1 cellular context compared by ENCODE assay signal in the genomic region with DNA sequence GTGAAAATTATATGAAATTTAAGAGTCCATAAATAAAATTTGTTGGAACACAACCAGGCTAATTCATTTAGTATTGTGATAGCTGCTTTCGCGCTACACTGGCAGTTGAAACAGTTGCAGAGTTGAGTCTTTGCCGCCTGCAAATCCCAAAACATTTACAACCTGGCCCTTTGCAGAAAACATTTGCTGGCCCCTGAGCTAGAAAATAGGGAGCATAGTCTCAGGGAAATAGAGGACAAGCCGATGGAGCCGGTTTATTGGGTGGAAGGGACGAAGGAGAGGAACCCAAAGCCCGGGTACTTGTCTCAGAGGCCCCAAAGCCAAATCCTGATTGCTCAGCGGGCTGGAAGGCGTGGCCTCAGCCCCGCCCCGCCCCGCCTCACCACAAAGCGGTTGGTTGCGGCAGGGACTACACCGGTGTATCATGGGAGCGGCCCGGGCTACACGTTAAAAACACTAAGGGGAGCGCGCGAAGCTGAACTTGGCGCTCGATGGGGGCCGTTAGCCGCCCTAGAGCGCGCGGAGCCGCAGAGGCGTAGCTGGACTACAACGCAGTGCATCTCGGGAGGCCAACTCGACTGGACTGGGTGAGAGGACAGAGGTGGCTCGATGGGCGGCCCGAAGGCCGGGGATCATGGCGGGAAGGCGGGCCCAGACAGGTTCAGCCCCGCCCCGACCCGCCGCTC.
A peak's percentile ranks its signal among the peaks of the same experiment; 100 is the strongest.
TF ChIP-seq lines count a peak whose summit lies in the region.

No MANE protein-coding gene starts in this region.

TF ChIP-seq in HepG2, 621 proteins besides CTCF, POLR2A, EP300 and RAD21 (continued from another document and continues in another):
- TF ChIP-seq NFRKB (IDR thresholded peaks at IDR 0.05), result no peak
- TF ChIP-seq ZNF543 (CRISPR knock-in tag; IDR thresholded peaks at IDR 0.05), result peak; percentile 18; the same call in 1 of the 2 replicates
- TF ChIP-seq SIN3B (IDR thresholded peaks at IDR 0.05; ENCODE audit: low read length), result no peak
- no peak for TF ChIP-seq RBM39 (IDR thresholded peaks at IDR 0.05; ENCODE audit: low read depth, low read length, poor library complexity, severe bottlenecking)
- TF ChIP-seq IRF2 (CRISPR knock-in tag; IDR thresholded peaks at IDR 0.05), result peak; percentile 61; the same call in 1 of the 2 replicates
- TF ChIP-seq, protein P1, sequence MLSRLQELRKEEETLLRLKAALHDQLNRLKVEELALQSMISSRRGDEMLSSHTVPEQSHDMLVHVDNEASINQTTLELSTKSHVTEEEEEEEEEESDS (CRISPR knock-in tag; IDR thresholded peaks at IDR 0.05; ENCODE audit: borderline replicate concordance), result no peak
- no peak; the same call in 1 of the 2 replicates for TF ChIP-seq SP2 (CRISPR knock-in tag; IDR thresholded peaks at IDR 0.05)
- no peak for TF ChIP-seq ZNF10 (CRISPR knock-in tag; IDR thresholded peaks at IDR 0.05; ENCODE audit: borderline replicate concordance, low read depth)
- peak; percentile 18; the same call in 1 of the 2 replicates for TF ChIP-seq ZBTB38 (CRISPR knock-in tag; IDR thresholded peaks at IDR 0.05)
- no peak for TF ChIP-seq ATAD3A (CRISPR knock-in tag; IDR thresholded peaks at IDR 0.05)
- TF ChIP-seq ZNF274 (CRISPR knock-in tag; IDR thresholded peaks at IDR 0.05), result no peak
- no peak for TF ChIP-seq FIP1L1 (IDR thresholded peaks at IDR 0.05; ENCODE audit: borderline replicate concordance, insufficient read depth, low read depth, low read length)
- no peak for TF ChIP-seq CBFB (CRISPR knock-in tag; IDR thresholded peaks at IDR 0.05)
- TF ChIP-seq RARA (CRISPR knock-in tag; IDR thresholded peaks at IDR 0.05), result no peak
- no peak for TF ChIP-seq ZFP62 (CRISPR knock-in tag; IDR thresholded peaks at IDR 0.05)
- TF ChIP-seq, protein P2, sequence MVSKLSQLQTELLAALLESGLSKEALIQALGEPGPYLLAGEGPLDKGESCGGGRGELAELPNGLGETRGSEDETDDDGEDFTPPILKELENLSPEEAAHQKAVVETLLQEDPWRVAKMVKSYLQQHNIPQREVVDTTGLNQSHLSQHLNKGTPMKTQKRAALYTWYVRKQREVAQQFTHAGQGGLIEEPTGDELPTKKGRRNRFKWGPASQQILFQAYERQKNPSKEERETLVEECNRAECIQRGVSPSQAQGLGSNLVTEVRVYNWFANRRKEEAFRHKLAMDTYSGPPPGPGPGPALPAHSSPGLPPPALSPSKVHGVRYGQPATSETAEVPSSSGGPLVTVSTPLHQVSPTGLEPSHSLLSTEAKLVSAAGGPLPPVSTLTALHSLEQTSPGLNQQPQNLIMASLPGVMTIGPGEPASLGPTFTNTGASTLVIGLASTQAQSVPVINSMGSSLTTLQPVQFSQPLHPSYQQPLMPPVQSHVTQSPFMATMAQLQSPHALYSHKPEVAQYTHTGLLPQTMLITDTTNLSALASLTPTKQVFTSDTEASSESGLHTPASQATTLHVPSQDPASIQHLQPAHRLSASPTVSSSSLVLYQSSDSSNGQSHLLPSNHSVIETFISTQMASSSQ (IDR thresholded peaks at IDR 0.05; ENCODE audit: low read depth), result no peak
- TF ChIP-seq, protein P2 (CRISPR knock-in tag; IDR thresholded peaks at IDR 0.05; ENCODE audit: borderline replicate concordance), result no peak
- TF ChIP-seq, protein P3, sequence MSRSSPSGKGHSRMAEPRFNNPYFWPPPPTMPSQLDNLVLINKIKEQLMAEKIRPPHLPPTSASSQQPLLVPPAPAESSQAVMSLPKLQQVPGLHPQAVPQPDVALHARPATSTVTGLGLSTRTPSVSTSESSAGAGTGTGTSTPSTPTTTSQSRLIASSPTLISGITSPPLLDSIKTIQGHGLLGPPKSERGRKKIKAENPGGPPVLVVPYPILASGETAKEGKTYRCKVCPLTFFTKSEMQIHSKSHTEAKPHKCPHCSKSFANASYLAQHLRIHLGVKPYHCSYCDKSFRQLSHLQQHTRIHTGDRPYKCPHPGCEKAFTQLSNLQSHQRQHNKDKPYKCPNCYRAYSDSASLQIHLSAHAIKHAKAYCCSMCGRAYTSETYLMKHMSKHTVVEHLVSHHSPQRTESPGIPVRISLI (CRISPR knock-in tag; IDR thresholded peaks at IDR 0.05; ENCODE audit: borderline replicate concordance), result no peak
- TF ChIP-seq KDM5A (IDR thresholded peaks at IDR 0.05; ENCODE audit: borderline replicate concordance, low read length), result no peak; the same call in 1 of the 2 replicates
- TF ChIP-seq CEBPB (IDR thresholded peaks at IDR 0.05; ENCODE audit: borderline replicate concordance, low read depth, low read length), result no peak
- TF ChIP-seq SP4 (CRISPR knock-in tag; IDR thresholded peaks at IDR 0.05), result peak; percentile 66; the same call in 1 of the 2 replicates
- TF ChIP-seq, protein P4, sequence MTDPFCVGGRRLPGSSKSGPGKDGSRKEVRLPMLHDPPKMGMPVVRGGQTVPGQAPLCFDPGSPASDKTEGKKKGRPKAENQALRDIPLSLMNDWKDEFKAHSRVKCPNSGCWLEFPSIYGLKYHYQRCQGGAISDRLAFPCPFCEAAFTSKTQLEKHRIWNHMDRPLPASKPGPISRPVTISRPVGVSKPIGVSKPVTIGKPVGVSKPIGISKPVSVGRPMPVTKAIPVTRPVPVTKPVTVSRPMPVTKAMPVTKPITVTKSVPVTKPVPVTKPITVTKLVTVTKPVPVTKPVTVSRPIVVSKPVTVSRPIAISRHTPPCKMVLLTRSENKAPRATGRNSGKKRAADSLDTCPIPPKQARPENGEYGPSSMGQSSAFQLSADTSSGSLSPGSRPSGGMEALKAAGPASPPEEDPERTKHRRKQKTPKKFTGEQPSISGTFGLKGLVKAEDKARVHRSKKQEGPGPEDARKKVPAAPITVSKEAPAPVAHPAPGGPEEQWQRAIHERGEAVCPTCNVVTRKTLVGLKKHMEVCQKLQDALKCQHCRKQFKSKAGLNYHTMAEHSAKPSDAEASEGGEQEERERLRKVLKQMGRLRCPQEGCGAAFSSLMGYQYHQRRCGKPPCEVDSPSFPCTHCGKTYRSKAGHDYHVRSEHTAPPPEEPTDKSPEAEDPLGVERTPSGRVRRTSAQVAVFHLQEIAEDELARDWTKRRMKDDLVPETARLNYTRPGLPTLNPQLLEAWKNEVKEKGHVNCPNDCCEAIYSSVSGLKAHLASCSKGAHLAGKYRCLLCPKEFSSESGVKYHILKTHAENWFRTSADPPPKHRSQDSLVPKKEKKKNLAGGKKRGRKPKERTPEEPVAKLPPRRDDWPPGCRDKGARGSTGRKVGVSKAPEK (CRISPR knock-in tag; IDR thresholded peaks at IDR 0.05; ENCODE audit: borderline replicate concordance), result no peak
- 0 out of 2 replicates have a peak, but pooled peaks have one; percentile 24 for TF ChIP-seq REL (CRISPR knock-in tag; conservative IDR thresholded peaks at IDR 0.05)
- TF ChIP-seq ZNF674 (CRISPR knock-in tag; IDR thresholded peaks at IDR 0.05; ENCODE audit: low read depth), result no peak
- TF ChIP-seq SALL2 (CRISPR knock-in tag; IDR thresholded peaks at IDR 0.05), result no peak
- TF ChIP-seq, protein P5, sequence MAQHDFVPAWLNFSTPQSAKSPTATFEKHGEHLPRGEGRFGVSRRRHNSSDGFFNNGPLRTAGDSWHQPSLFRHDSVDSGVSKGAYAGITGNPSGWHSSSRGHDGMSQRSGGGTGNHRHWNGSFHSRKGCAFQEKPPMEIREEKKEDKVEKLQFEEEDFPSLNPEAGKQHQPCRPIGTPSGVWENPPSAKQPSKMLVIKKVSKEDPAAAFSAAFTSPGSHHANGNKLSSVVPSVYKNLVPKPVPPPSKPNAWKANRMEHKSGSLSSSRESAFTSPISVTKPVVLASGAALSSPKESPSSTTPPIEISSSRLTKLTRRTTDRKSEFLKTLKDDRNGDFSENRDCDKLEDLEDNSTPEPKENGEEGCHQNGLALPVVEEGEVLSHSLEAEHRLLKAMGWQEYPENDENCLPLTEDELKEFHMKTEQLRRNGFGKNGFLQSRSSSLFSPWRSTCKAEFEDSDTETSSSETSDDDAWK (CRISPR knock-in tag; IDR thresholded peaks at IDR 0.05), result no peak
- TF ChIP-seq ETV5 (CRISPR knock-in tag; IDR thresholded peaks at IDR 0.05; ENCODE audit: borderline replicate concordance), result peak; percentile 21; the same call in 1 of the 2 replicates
- 0 out of 2 replicates have a peak, but pooled peaks have one; percentile 35 for TF ChIP-seq BRCA1 (CRISPR knock-in tag; IDR thresholded peaks at IDR 0.05)
- TF ChIP-seq ISX (CRISPR knock-in tag; conservative IDR thresholded peaks at IDR 0.05), result no peak
- no peak for TF ChIP-seq RARG (CRISPR knock-in tag; IDR thresholded peaks at IDR 0.05; ENCODE audit: low read depth)
- TF ChIP-seq ZNF550 (CRISPR knock-in tag; IDR thresholded peaks at IDR 0.05; ENCODE audit: borderline replicate concordance), result no peak
- TF ChIP-seq HMGA1 (CRISPR knock-in tag; conservative IDR thresholded peaks at IDR 0.05), result no peak
- no peak for TF ChIP-seq ZNF775 (CRISPR knock-in tag; IDR thresholded peaks at IDR 0.05; ENCODE audit: borderline replicate concordance)
- TF ChIP-seq HMG20B (CRISPR knock-in tag; conservative IDR thresholded peaks at IDR 0.05), result no peak
- peak; percentile 67; the same call in 1 of the 2 replicates for TF ChIP-seq RFXAP (CRISPR knock-in tag; IDR thresholded peaks at IDR 0.05; ENCODE audit: borderline replicate concordance)
- TF ChIP-seq ZNF878 (CRISPR knock-in tag; IDR thresholded peaks at IDR 0.05), result no peak
- TF ChIP-seq, protein P6, sequence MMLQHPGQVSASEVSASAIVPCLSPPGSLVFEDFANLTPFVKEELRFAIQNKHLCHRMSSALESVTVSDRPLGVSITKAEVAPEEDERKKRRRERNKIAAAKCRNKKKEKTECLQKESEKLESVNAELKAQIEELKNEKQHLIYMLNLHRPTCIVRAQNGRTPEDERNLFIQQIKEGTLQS (CRISPR knock-in tag; IDR thresholded peaks at IDR 0.05), result no peak
- TF ChIP-seq, protein P7, sequence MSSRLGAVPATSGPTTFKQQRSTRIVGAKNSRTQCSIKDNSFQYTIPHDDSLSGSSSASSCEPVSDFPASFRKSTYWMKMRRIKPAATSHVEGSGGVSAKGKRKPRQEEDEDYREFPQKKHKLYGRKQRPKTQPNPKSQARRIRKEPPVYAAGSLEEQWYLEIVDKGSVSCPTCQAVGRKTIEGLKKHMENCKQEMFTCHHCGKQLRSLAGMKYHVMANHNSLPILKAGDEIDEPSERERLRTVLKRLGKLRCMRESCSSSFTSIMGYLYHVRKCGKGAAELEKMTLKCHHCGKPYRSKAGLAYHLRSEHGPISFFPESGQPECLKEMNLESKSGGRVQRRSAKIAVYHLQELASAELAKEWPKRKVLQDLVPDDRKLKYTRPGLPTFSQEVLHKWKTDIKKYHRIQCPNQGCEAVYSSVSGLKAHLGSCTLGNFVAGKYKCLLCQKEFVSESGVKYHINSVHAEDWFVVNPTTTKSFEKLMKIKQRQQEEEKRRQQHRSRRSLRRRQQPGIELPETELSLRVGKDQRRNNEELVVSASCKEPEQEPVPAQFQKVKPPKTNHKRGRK (CRISPR knock-in tag; IDR thresholded peaks at IDR 0.05), result no peak
- TF ChIP-seq ELF3 (CRISPR knock-in tag; IDR thresholded peaks at IDR 0.05), result no peak
- TF ChIP-seq, protein P8, sequence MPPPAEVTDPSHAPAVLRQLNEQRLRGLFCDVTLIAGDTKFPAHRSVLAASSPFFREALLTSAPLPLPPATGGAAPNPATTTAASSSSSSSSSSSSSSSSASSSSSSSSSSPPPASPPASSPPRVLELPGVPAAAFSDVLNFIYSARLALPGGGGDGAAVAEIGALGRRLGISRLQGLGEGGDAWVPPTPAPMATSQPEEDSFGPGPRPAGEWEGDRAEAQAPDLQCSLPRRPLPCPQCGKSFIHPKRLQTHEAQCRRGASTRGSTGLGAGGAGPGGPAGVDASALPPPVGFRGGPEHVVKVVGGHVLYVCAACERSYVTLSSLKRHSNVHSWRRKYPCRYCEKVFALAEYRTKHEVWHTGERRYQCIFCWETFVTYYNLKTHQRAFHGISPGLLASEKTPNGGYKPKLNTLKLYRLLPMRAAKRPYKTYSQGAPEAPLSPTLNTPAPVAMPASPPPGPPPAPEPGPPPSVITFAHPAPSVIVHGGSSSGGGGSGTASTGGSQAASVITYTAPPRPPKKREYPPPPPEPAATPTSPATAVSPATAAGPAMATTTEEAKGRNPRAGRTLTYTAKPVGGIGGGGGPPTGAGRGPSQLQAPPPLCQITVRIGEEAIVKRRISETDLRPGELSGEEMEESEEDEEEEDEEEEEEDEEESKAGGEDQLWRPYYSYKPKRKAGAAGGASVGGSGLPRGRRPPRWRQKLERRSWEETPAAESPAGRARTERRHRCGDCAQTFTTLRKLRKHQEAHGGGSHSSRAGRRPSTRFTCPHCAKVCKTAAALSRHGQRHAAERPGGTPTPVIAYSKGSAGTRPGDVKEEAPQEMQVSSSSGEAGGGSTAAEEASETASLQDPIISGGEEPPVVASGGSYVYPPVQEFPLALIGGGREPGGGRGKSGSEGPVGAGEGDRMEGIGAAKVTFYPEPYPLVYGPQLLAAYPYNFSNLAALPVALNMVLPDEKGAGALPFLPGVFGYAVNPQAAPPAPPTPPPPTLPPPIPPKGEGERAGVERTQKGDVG (CRISPR knock-in tag; IDR thresholded peaks at IDR 0.05; ENCODE audit: borderline replicate concordance), result no peak
- no peak for TF ChIP-seq MLLT10 (CRISPR knock-in tag; IDR thresholded peaks at IDR 0.05)
- TF ChIP-seq ARNTL (CRISPR knock-in tag; IDR thresholded peaks at IDR 0.05), result no peak
- TF ChIP-seq, protein P9, sequence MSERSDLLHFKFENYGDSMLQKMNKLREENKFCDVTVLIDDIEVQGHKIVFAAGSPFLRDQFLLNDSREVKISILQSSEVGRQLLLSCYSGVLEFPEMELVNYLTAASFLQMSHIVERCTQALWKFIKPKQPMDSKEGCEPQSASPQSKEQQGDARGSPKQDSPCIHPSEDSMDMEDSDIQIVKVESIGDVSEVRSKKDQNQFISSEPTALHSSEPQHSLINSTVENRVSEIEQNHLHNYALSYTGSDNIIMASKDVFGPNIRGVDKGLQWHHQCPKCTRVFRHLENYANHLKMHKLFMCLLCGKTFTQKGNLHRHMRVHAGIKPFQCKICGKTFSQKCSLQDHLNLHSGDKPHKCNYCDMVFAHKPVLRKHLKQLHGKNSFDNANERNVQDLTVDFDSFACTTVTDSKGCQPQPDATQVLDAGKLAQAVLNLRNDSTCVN (CRISPR knock-in tag; IDR thresholded peaks at IDR 0.05; ENCODE audit: borderline replicate concordance), result no peak
- TF ChIP-seq ZNF432 (CRISPR knock-in tag; IDR thresholded peaks at IDR 0.05; ENCODE audit: borderline replicate concordance), result no peak
- peak; percentile 47; the same call in 1 of the 2 replicates for TF ChIP-seq ISL2 (CRISPR knock-in tag; IDR thresholded peaks at IDR 0.05)
- TF ChIP-seq ZMYM4 (CRISPR knock-in tag; IDR thresholded peaks at IDR 0.05), result peak; percentile 61; the same call in 1 of the 2 replicates
- no peak for TF ChIP-seq JUND (CRISPR knock-in tag; IDR thresholded peaks at IDR 0.05)
- no peak for TF ChIP-seq SCMH1 (CRISPR knock-in tag; IDR thresholded peaks at IDR 0.05; ENCODE audit: borderline replicate concordance)
- TF ChIP-seq ZNF546 (CRISPR knock-in tag; conservative IDR thresholded peaks at IDR 0.05), result no peak
